ENCODE assay signal across 19 cellular contexts in genomic region chr7:29900745-29901144, GRCh38.
"Had no signal": no experiment of that assay in that cellular context is flagged by ENCODE, and none has a peak within 500 bp of the region (broad histone marks: within the 10 kb centered on the region; RNA-seq: fewer than 3 reads in every experiment).

No MANE protein-coding gene starts in this region.

- H3K4me3 ChIP-seq: coronary artery, gastroesophageal sphincter, ovary, psoas muscle, right atrium auricular region, skin epidermis, transverse colon had no signal

- H3K36me3 ChIP-seq: neutrophil, ovary, transverse colon had no signal

- H3K27me3 ChIP-seq: gastroesophageal sphincter, neutrophil, ovary, right atrium auricular region, transverse colon had no signal

- H3K4me1 ChIP-seq: psoas muscle, right atrium auricular region, transverse colon had no signal

- H3K27ac ChIP-seq: coronary artery, gastroesophageal sphincter, neutrophil, ovary, psoas muscle, right atrium auricular region, skin epidermis, transverse colon had no signal

- DNase-seq: activated CD4-positive, alpha-beta T cell treated with anti-CD3 and anti-CD28 coated beads, Interleukin-2, amount 50 U/mL, for 48 hours; activated CD8-positive, alpha-beta memory T cell treated with anti-CD3 and anti-CD28 coated beads, Interleukin-2, amount 50 U/mL, for 48 hours; activated naive CD4-positive, alpha-beta T cell; activated naive CD8-positive, alpha-beta T cell treated with anti-CD3 and anti-CD28 coated beads, Interleukin-2, amount 10 ng/mL, durations not matched to agents 7 days and 5 days; activated T-cell treated with anti-CD3 and anti-CD28 coated beads, Interleukin-2, amount 50 U/mL, for 4 hours; amniotic stem cell; endodermal cell; head of caudate nucleus; left ventricle myocardium superior; mammary epithelial cell; ovary; psoas muscle; stimulated activated CD4-positive, alpha-beta T cell treated with anti-CD3 and anti-CD28 coated beads, Interleukin-2, amount 100 ng/mL, for 24 hours; transverse colon had no signal

- H3K9me3 ChIP-seq: neutrophil, psoas muscle had no signal
